ENCODE assay signal across 1 cellular context in the genomic region with DNA sequence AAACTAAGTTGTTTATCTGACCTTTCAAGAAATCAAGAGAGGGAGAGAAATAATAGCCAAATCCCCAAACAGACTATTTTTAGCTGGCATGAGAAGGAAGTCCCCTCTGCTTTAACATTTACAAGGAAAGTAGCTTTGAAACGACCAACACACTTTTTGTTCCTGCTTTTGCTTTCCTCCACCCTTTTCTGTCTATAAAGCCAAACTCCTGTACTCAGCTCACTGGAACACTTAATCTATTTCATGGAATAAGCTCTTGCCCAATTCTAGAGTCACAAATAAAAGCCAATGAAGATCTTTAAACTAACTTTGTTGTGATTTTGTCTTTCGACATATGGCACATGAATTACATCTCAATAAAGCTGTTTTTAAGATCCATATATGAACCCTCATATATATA.
TF ChIP-seq lines count a peak whose summit lies in the region.

No MANE protein-coding gene starts in this region.

TF ChIP-seq in IMR-90, 13 proteins besides CTCF, POLR2A, EP300 and RAD21:
- no peak for TF ChIP-seq SMC3 (IDR thresholded peaks at IDR 0.05; ENCODE audit: low read depth, low read length)
